Comparison of ENCODE assay signal across 31 cellular contexts in genomic region chr20:42741906-42742305, GRCh38.
"Had no signal": no experiment of that assay in that cellular context is flagged by ENCODE, and none has a peak within 500 bp of the region (broad histone marks: within the 10 kb centered on the region; RNA-seq: fewer than 3 reads in every experiment).

No MANE protein-coding gene starts in this region.

- H3K27me3 ChIP-seq: SJSA1 had no signal

- H3K4me1 ChIP-seq: SJSA1 had no signal

- DNase-seq: Karpas-422, KBM-7, MM.1S, MV-4-11, NCI-H1092, NCI-H1105, NCI-H1417 treated with DMSO at 0.1 percent for 48 hours, NCI-H1436 treated with DMSO at 0.1 percent for 48 hours, NCI-H187, NCI-H1930, NCI-H2029 treated with DMSO at 0.1 percent for 48 hours, NCI-H2081 treated with DMSO at 0.1 percent for 48 hours, NCI-H2107, NCI-H2171, NCI-H226, NCI-H446 treated with DMSO at 0.1 percent for 48 hours, NCI-H510A, NCI-H524, NCI-H526, NCI-H69, NCI-H748 treated with DMSO at 0.1 percent for 48 hours, NCI-H82, PC-9, Right ventricle myocardium superior, SHP77 treated with DMSO at 0.1 percent for 48 hours, SK-N-SH had no signal

- H3K27ac ChIP-seq: KMS-11, PC-9, RWPE1, SJSA1 had no signal

- FAIRE-seq: RCC 7860 had no signal

- H3K9ac ChIP-seq: KMS-11, SK-N-SH had no signal

- H3K36me3 ChIP-seq: SJSA1 had no signal

- H3K9me3 ChIP-seq: SK-N-SH had no signal

- ATAC-seq: Panc1 had no signal

- H3K4me3 ChIP-seq: PC-9, SJSA1 had no signal

- H2AFZ ChIP-seq: PC-9 had no signal

- H3K4me2 ChIP-seq: KMS-11, PC-9, SK-N-SH had no signal
